Comparison of ENCODE assay signal across 26 cellular contexts in genomic region chr1:41642922-41643321, GRCh38.
DNase-seq lines count a peak whose midpoint lies in the region; ATAC-seq, FAIRE-seq and TF ChIP-seq lines count a peak whose summit lies in the region.
"Had no signal": no experiment of that assay in that cellular context is flagged by ENCODE, and none has a peak within 500 bp of the region (broad histone marks: within the 10 kb centered on the region; RNA-seq: fewer than 3 reads in every experiment).

No MANE protein-coding gene starts in this region.

- no peak overlapping the region for H3K9ac ChIP-seq in BLaER1
- peak overlapping the region; percentile 41 for H3K9ac ChIP-seq in OCI-LY1 (ENCODE audit: low read length)
- no peak overlapping the region for H3K9ac ChIP-seq in endodermal cell (ENCODE audit: extremely low read depth, low read length, poor library complexity, severe bottlenecking)
- no peak overlapping the region for H3K9ac ChIP-seq in HepG2 (ENCODE audit: insufficient read depth, low read depth, low read length)
- H3K9ac ChIP-seq: BLaER1 treated with 17β-estradiol and CSF1 and Interleukin-3, amounts not matched to agents 10 nM and 100 nM had no signal

- ATAC-seq in HG02623 (IDR thresholded peaks at IDR 0.05; ENCODE audit: unreplicated experiment) (no peak), HepG2 (no peak)

- TF ChIP-seq POLR2A in HepG2 (IDR thresholded peaks at IDR 0.05; ENCODE audit: insufficient read depth in 1 of 2, low read depth in 2 of 2, low read length in 2 of 2), result no peak

- peak; percentile 6 for DNase-seq in activated CD8-positive, alpha-beta memory T cell treated with anti-CD3 and anti-CD28 coated beads, Interleukin-2, amount 50 U/mL, for 4 hours
- no peak for DNase-seq in activated CD8-positive, alpha-beta memory T cell treated with anti-CD3 and anti-CD28 coated beads, Interleukin-2, amount 50 U/mL, for 48 hours
- peak; percentile 31 for DNase-seq in endodermal cell
- DNase-seq in HepG2 (ENCODE audit: low spot score), result no peak
- DNase-seq in GOT3 (lab: John Stamatoyannopoulos, UW), result no peak
- DNase-seq: 8988T; CD4-positive, alpha-beta T cell; DMS53; H7; KG1; MM.1S; NCI-H2029; NCI-H446 treated with DMSO at 0.1 percent for 48 hours; NCI-H526; NCI-H82; NK-92 treated with Interleukin-12 subunit alpha and Interleukin-12 subunit beta, amount 100 ng/mL, for 24 hours; SHP77 had no signal

- H3K27me3 ChIP-seq in BLaER1, result no peaks in the 10 kb centered on the region
- H3K27me3 ChIP-seq in OCI-LY1 (ENCODE audit: insufficient read depth, low read length), result no peaks in the 10 kb centered on the region
- H3K27me3 ChIP-seq in endodermal cell (ENCODE audit: control insufficient read depth, insufficient read depth, low read length, poor library complexity, severe bottlenecking), result no peaks in the 10 kb centered on the region
- H3K27me3 ChIP-seq in HepG2 (ENCODE audit: control insufficient read depth in 1 of 2, insufficient read depth in 2 of 2, low read length in 2 of 2), result peaks cover 0 to 5% of the 10 kb centered on the region in 2 experiments; a peak in 1 of 5 replicates
- H3K27me3 ChIP-seq: BLaER1 treated with 17β-estradiol and CSF1 and Interleukin-3, amounts not matched to agents 10 nM and 100 nM had no signal

- H3K9me2 ChIP-seq in OCI-LY1 (ENCODE audit: low read depth, low read length), result no peaks in the 10 kb centered on the region

- WGBS in endodermal cell (ENCODE audit: insufficient coverage in 1 of 2, insufficient read length in 1 of 2), 2 experiments, result 89 to 90% methylated on average over 3 to 5 of the region's 5 CpGs
- WGBS in HepG2 (ENCODE audit: low lambda C conversion rate), result 11% methylated on average over 5 of the region's 5 CpGs

- no peak overlapping the region for H3K4me3 ChIP-seq in BLaER1
- H3K4me3 ChIP-seq in OCI-LY1 (ENCODE audit: low read depth, low read length, poor library complexity, severe bottlenecking), result no peak overlapping the region
- H3K4me3 ChIP-seq in endodermal cell (ENCODE audit: low read length), result no peak overlapping the region
- no peak overlapping the region for H3K4me3 ChIP-seq in HepG2 (replicated peaks in 1 of 3; ENCODE audit: insufficient read depth in 1 of 3, low read depth in 2 of 3, low read length in 3 of 3)
- H3K4me3 ChIP-seq: BLaER1 treated with 17β-estradiol and CSF1 and Interleukin-3, amounts not matched to agents 10 nM and 100 nM had no signal

- no peaks in the 10 kb centered on the region for H3K4me1 Mint-ChIP-seq in endodermal cell

- no peak for FAIRE-seq in HepG2 (lab: Jason Lieb, UNC)
- FAIRE-seq: D721Med, G401.6, GM18507, HTR-8/SVneo had no signal

- no peaks in the 10 kb centered on the region for H3K9me3 Mint-ChIP-seq in endodermal cell
- H3K9me3 Mint-ChIP-seq: CD4-positive, alpha-beta T cell had no signal

- H3K36me3 Mint-ChIP-seq in endodermal cell (ENCODE audit: low read depth), result no peaks in the 10 kb centered on the region

- no peaks in the 10 kb centered on the region for H4K20me1 ChIP-seq in BLaER1
- no peaks in the 10 kb centered on the region for H4K20me1 ChIP-seq in OCI-LY1 (ENCODE audit: insufficient read depth, low read length)
- no peaks in the 10 kb centered on the region for H4K20me1 ChIP-seq in HepG2 (ENCODE audit: insufficient read depth, low read length)

- no peak for TF ChIP-seq RAD21 in HepG2 (CRISPR knock-in tag; IDR thresholded peaks at IDR 0.05)

- H3K27ac ChIP-seq in BLaER1 (0 out of 2 replicates have a peak overlapping the region, but pooled peaks have one; percentile 5), OCI-LY1 (ENCODE audit: low read depth, low read length, poor library complexity, severe bottlenecking) (peak overlapping the region; percentile 97), endodermal cell (ENCODE audit: low read depth, low read length) (no peak overlapping the region), HepG2 (ENCODE audit: extremely low read length, insufficient read depth, low read length) (no peak overlapping the region)
- H3K27ac ChIP-seq: BLaER1 treated with 17β-estradiol and CSF1 and Interleukin-3, amounts not matched to agents 10 nM and 100 nM; RWPE1 had no signal

- no peak overlapping the region for H3K27ac Mint-ChIP-seq in endodermal cell
- H3K27ac Mint-ChIP-seq: CD4-positive, alpha-beta T cell had no signal

- H3K79me2 ChIP-seq in OCI-LY1 (ENCODE audit: insufficient read depth, low read length) (0 out of 2 replicates have a peak, but pooled peaks cover under 1% of the 10 kb centered on the region), HepG2 (ENCODE audit: insufficient read depth, low read length) (no peaks in the 10 kb centered on the region)

- in situ Hi-C loops in HepG2 (cut with HindIII; ENCODE audit: extremely low pct_ligation_motif_present, low pct_unique_long_range_greater_than_20kb), result no loop called here

- no peaks in the 10 kb centered on the region for H3K27me3 Mint-ChIP-seq in endodermal cell (ENCODE audit: insufficient read depth)
- H3K27me3 Mint-ChIP-seq: CD4-positive, alpha-beta T cell had no signal

- BruUV-seq in HepG2 (replicated peaks; lab: Mats Ljungman, UMichigan), result no TSS peak

- H2AFZ ChIP-seq in OCI-LY1 (ENCODE audit: low read length) (no peak overlapping the region), HepG2 (ENCODE audit: low read length) (no peak overlapping the region)

- POLR2A ChIA-PET in HepG2 (lab: Yijun Ruan, JAX), result no interaction called here

- peak overlapping the region; percentile 74; the same call in 1 of the 2 replicates for H3K4me2 ChIP-seq in BLaER1
- peak overlapping the region; percentile 54; the same call in 1 of the 2 replicates for H3K4me2 ChIP-seq in OCI-LY1 (ENCODE audit: low read length)
- no peak overlapping the region for H3K4me2 ChIP-seq in HepG2 (ENCODE audit: low read depth, low read length)

- CTCF ChIA-PET in HepG2 (lab: Yijun Ruan, JAX; ENCODE audit: low intra/inter-chr PET ratio, low total read pairs), result no interaction called here

- TF ChIP-seq EP300 in HepG2 (IDR thresholded peaks at IDR 0.05; ENCODE audit: low read depth in 2 of 2, low read length in 2 of 2) (no peak), HepG2 (CRISPR knock-in tag; IDR thresholded peaks at IDR 0.05; ENCODE audit: borderline replicate concordance) (no peak)

- intact Hi-C loops in HepG2 (cut with micrococcal nuclease; ENCODE audit: unreplicated experiment), result no loop called here

- H3K9me3 ChIP-seq in BLaER1, result no peaks in the 10 kb centered on the region
- no peaks in the 10 kb centered on the region for H3K9me3 ChIP-seq in OCI-LY1 (ENCODE audit: low read length)
- no peaks in the 10 kb centered on the region for H3K9me3 ChIP-seq in endodermal cell (ENCODE audit: control insufficient read depth, low read length)
- H3K9me3 ChIP-seq in HepG2 (ENCODE audit: low read length), result no peaks in the 10 kb centered on the region
- H3K9me3 ChIP-seq: BLaER1 treated with 17β-estradiol and CSF1 and Interleukin-3, amounts not matched to agents 10 nM and 100 nM had no signal

- 0 out of 2 replicates have a peak, but pooled peaks cover under 1% of the 10 kb centered on the region for H3F3A ChIP-seq in OCI-LY1 (ENCODE audit: insufficient read depth, low read length)

- H3K4me1 ChIP-seq in BLaER1 (peaks cover 94% of the 10 kb centered on the region), OCI-LY1 (ENCODE audit: insufficient read depth, low read length, severe bottlenecking) (peaks cover 90% of the 10 kb centered on the region), endodermal cell (ENCODE audit: control insufficient read depth, insufficient read depth, low read length) (no peaks in the 10 kb centered on the region), HepG2 (ENCODE audit: insufficient read depth, low read length) (no peaks in the 10 kb centered on the region)

- H3K36me3 ChIP-seq in BLaER1 (no peaks in the 10 kb centered on the region), OCI-LY1 (ENCODE audit: insufficient read depth, low read length) (no peaks in the 10 kb centered on the region), endodermal cell (ENCODE audit: control insufficient read depth, insufficient read depth, low read length) (no peaks in the 10 kb centered on the region), HepG2 (replicated peaks in 1 of 2; ENCODE audit: control insufficient read depth in 1 of 2, insufficient read depth in 2 of 2, low read length in 2 of 2) (no peaks in the 10 kb centered on the region)

- no peak overlapping the region for H3K4me3 Mint-ChIP-seq in endodermal cell
- H3K4me3 Mint-ChIP-seq: CD4-positive, alpha-beta T cell had no signal

- peak; percentile 62; the same call in 1 of the 2 replicates for TF ChIP-seq CTCF in OCI-LY1 (IDR thresholded peaks at IDR 0.05; ENCODE audit: low read length)
- TF ChIP-seq CTCF in endodermal cell (conservative IDR thresholded peaks at IDR 0.05), result no peak
- no peak for TF ChIP-seq CTCF in HepG2 (CRISPR knock-in tag; IDR thresholded peaks at IDR 0.05)

TF ChIP-seq in HepG2, 621 proteins besides CTCF, POLR2A, EP300 and RAD21 (continues in another document):
- TF ChIP-seq ZNF414 (CRISPR knock-in tag; IDR thresholded peaks at IDR 0.05) (no peak), ZNF34 (CRISPR knock-in tag; IDR thresholded peaks at IDR 0.05; ENCODE audit: borderline replicate concordance) (no peak), ZBTB42 (CRISPR knock-in tag; IDR thresholded peaks at IDR 0.05) (no peak), KDM5A (IDR thresholded peaks at IDR 0.05; ENCODE audit: borderline replicate concordance, low read length) (no peak), ZNF33A (CRISPR knock-in tag; IDR thresholded peaks at IDR 0.05; ENCODE audit: borderline replicate concordance) (no peak), SMYD3 (CRISPR knock-in tag; IDR thresholded peaks at IDR 0.05) (no peak), ZNF317 (CRISPR knock-in tag; IDR thresholded peaks at IDR 0.05) (no peak), IRX3 (CRISPR knock-in tag; IDR thresholded peaks at IDR 0.05; ENCODE audit: borderline replicate concordance, low read depth) (no peak), BRD4 (CRISPR knock-in tag; IDR thresholded peaks at IDR 0.05) (no peak), ZSCAN5A (CRISPR knock-in tag; IDR thresholded peaks at IDR 0.05; ENCODE audit: borderline replicate concordance) (no peak), DMAP1 (CRISPR knock-in tag; IDR thresholded peaks at IDR 0.05) (no peak)

Comparison
In these comparisons a context has a peak if more than half of its experiments do, and no peak if none do; other contexts are left out.
1. DNase-seq: peak in activated CD8-positive, alpha-beta memory T cell treated with anti-CD3 and anti-CD28 coated beads, Interleukin-2, amount 50 U/mL, for 4 hours (single experiment) and endodermal cell (single experiment); none in activated CD8-positive, alpha-beta memory T cell treated with anti-CD3 and anti-CD28 coated beads, Interleukin-2, amount 50 U/mL, for 48 hours (single experiment), HepG2 (single experiment) and GOT3 (single experiment).
2. H3K27ac ChIP-seq: peak in BLaER1 (single experiment) and OCI-LY1 (single experiment); none in endodermal cell (single experiment) and HepG2 (single experiment).